1 cellular context compared by ENCODE assay signal in genomic region chr1:219506337-219506944, GRCh38.
TF ChIP-seq lines count a peak whose summit lies in the region.

No MANE protein-coding gene starts in this region.

TF ChIP-seq in HCT116, 20 proteins besides CTCF, POLR2A, EP300 and RAD21 (continued from another document):
- TF ChIP-seq, protein P1, sequence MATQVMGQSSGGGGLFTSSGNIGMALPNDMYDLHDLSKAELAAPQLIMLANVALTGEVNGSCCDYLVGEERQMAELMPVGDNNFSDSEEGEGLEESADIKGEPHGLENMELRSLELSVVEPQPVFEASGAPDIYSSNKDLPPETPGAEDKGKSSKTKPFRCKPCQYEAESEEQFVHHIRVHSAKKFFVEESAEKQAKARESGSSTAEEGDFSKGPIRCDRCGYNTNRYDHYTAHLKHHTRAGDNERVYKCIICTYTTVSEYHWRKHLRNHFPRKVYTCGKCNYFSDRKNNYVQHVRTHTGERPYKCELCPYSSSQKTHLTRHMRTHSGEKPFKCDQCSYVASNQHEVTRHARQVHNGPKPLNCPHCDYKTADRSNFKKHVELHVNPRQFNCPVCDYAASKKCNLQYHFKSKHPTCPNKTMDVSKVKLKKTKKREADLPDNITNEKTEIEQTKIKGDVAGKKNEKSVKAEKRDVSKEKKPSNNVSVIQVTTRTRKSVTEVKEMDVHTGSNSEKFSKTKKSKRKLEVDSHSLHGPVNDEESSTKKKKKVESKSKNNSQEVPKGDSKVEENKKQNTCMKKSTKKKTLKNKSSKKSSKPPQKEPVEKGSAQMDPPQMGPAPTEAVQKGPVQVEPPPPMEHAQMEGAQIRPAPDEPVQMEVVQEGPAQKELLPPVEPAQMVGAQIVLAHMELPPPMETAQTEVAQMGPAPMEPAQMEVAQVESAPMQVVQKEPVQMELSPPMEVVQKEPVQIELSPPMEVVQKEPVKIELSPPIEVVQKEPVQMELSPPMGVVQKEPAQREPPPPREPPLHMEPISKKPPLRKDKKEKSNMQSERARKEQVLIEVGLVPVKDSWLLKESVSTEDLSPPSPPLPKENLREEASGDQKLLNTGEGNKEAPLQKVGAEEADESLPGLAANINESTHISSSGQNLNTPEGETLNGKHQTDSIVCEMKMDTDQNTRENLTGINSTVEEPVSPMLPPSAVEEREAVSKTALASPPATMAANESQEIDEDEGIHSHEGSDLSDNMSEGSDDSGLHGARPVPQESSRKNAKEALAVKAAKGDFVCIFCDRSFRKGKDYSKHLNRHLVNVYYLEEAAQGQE (IDR thresholded peaks at IDR 0.05; ENCODE audit: low read depth): no peak
- TF ChIP-seq CEBPB (IDR thresholded peaks at IDR 0.05; ENCODE audit: low read depth) (no peak), EZH2 (IDR thresholded peaks at IDR 0.05) (no peak), CBX3 (IDR thresholded peaks at IDR 0.05; ENCODE audit: low read depth) (no peak), SIN3A (IDR thresholded peaks at IDR 0.05; ENCODE audit: low read depth) (no peak), ELF1 (IDR thresholded peaks at IDR 0.05; ENCODE audit: borderline replicate concordance, low read depth) (no peak), ZNF274 (IDR thresholded peaks at IDR 0.05; ENCODE audit: low read depth, low read length) (no peak), SRF (IDR thresholded peaks at IDR 0.05; ENCODE audit: low read depth) (no peak), EGR1 (IDR thresholded peaks at IDR 0.05; ENCODE audit: low read depth) (no peak), SP1 (IDR thresholded peaks at IDR 0.05; ENCODE audit: low read depth) (no peak), FOSL1 (IDR thresholded peaks at IDR 0.05; ENCODE audit: low read depth) (no peak), MAX (IDR thresholded peaks at IDR 0.05) (no peak)
